In the genomic region with DNA sequence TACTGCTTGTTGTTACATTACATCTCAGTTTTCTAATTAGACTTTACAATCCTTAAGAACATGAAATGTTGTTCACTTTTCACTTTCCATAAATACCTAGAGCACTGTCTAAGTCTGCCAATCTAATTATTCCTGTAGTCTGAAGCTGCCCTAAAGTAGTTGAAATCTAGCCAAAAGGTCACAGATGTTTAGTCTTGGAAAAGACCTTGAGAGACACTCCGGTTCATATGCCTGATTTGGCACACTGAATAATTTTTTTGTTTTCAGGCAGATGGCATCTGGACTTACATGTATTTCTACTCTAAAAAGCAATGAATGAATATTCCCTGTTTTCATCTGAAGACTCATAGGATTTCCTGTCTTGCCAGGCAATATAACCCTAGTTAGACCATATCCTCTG, we compare ENCODE assay signal across 25 cellular contexts.
"Had no signal": no experiment of that assay in that cellular context is flagged by ENCODE, and none has a peak within 500 bp of the region (broad histone marks: within the 10 kb centered on the region; RNA-seq: fewer than 3 reads in every experiment).

No MANE protein-coding gene starts in this region.

- H3K36me3 ChIP-seq: breast epithelium, colonic mucosa, esophagus muscularis mucosa, left ventricle myocardium inferior, sigmoid colon, thoracic aorta, upper lobe of left lung had no signal

- H3K27ac Mint-ChIP-seq: activated naive CD8-positive, alpha-beta T cell treated with anti-CD3 and anti-CD28 coated beads for 36 hours; effector memory CD8-positive, alpha-beta T cell; mesothelial cell of epicardium; natural killer cell; stimulated activated naive B cell treated with anti-CD40 and anti-IgM and Interleukin-4, amounts not matched to agents 10 μg/mL and 1 μg/mL and 100 μg/mL, for 72 hours had no signal

- DNase-seq: activated CD4-positive, alpha-beta T cell treated with anti-CD3 and anti-CD28 coated beads for 4 hours; activated CD4-positive, alpha-beta T cell treated with anti-CD3 and anti-CD28 coated beads, Interleukin-2, amount 50 U/mL, for 48 hours; activated CD4-positive, CD25-positive, alpha-beta regulatory T cell; activated naive CD4-positive, alpha-beta T cell treated with Interleukin-2 at 50 U/mL for 16 hours; activated naive CD8-positive, alpha-beta T cell treated with anti-CD3 and anti-CD28 coated beads for 36 hours; activated T-cell treated with anti-CD3 and anti-CD28 coated beads, Interleukin-2, amount 50 U/mL, for 48 hours; amniotic stem cell; colonic mucosa; dorsolateral prefrontal cortex; effector memory CD8-positive, alpha-beta T cell; head of caudate nucleus; hypothalamus; left ventricle myocardium inferior; natural killer cell; sigmoid colon; stimulated activated CD4-positive, alpha-beta T cell treated with anti-CD3 and anti-CD28 coated beads, Interleukin-15, amount 100 ng/mL, for 24 hours; stimulated activated CD8-positive, alpha-beta memory T cell treated with anti-CD3 and anti-CD28 coated beads, Interleukin-4, amount 100 ng/mL, for 48 hours; stimulated activated naive B cell treated with anti-CD40 and anti-IgM and Interleukin-4, amounts not matched to agents 10 μg/mL and 1 μg/mL and 100 μg/mL, for 72 hours; upper lobe of left lung had no signal

- H3K27ac ChIP-seq: breast epithelium, colonic mucosa, dorsolateral prefrontal cortex, esophagus muscularis mucosa, left ventricle myocardium inferior, sigmoid colon, thoracic aorta, upper lobe of left lung had no signal

- H3K36me3 Mint-ChIP-seq: activated naive CD8-positive, alpha-beta T cell treated with anti-CD3 and anti-CD28 coated beads for 36 hours; natural killer cell; stimulated activated naive B cell treated with anti-CD40 and anti-IgM and Interleukin-4, amounts not matched to agents 10 μg/mL and 1 μg/mL and 100 μg/mL, for 72 hours had no signal

- H3K9me3 ChIP-seq: colonic mucosa, esophagus muscularis mucosa, sigmoid colon, thoracic aorta, upper lobe of left lung had no signal

- ATAC-seq: effector memory CD8-positive, alpha-beta T cell; natural killer cell; stimulated activated naive B cell treated with anti-CD40 and anti-IgM and Interleukin-4, amounts not matched to agents 10 μg/mL and 1 μg/mL and 100 μg/mL, for 72 hours had no signal

- H3K27me3 Mint-ChIP-seq: activated naive CD8-positive, alpha-beta T cell treated with anti-CD3 and anti-CD28 coated beads for 36 hours; central memory CD8-positive, alpha-beta T cell; effector memory CD8-positive, alpha-beta T cell; stimulated activated naive B cell treated with anti-CD40 and anti-IgM and Interleukin-4, amounts not matched to agents 10 μg/mL and 1 μg/mL and 100 μg/mL, for 72 hours had no signal

- H3K4me3 ChIP-seq: breast epithelium, colonic mucosa, dorsolateral prefrontal cortex, esophagus muscularis mucosa, left ventricle myocardium inferior, sigmoid colon, smooth muscle cell, thoracic aorta, upper lobe of left lung had no signal

- H3K4me1 Mint-ChIP-seq: activated naive CD8-positive, alpha-beta T cell treated with anti-CD3 and anti-CD28 coated beads for 36 hours; central memory CD8-positive, alpha-beta T cell; mesothelial cell of epicardium; natural killer cell; stimulated activated naive B cell treated with anti-CD40 and anti-IgM and Interleukin-4, amounts not matched to agents 10 μg/mL and 1 μg/mL and 100 μg/mL, for 72 hours had no signal

- H3K4me3 Mint-ChIP-seq: activated naive CD8-positive, alpha-beta T cell treated with anti-CD3 and anti-CD28 coated beads for 36 hours; central memory CD8-positive, alpha-beta T cell; effector memory CD8-positive, alpha-beta T cell; mesothelial cell of epicardium; natural killer cell; stimulated activated naive B cell treated with anti-CD40 and anti-IgM and Interleukin-4, amounts not matched to agents 10 μg/mL and 1 μg/mL and 100 μg/mL, for 72 hours had no signal

- H3K4me1 ChIP-seq: breast epithelium, colonic mucosa, esophagus muscularis mucosa, left ventricle myocardium inferior, sigmoid colon, upper lobe of left lung had no signal

- H3K9me3 Mint-ChIP-seq: activated naive CD8-positive, alpha-beta T cell treated with anti-CD3 and anti-CD28 coated beads for 36 hours had no signal

- H3K27me3 ChIP-seq: breast epithelium, colonic mucosa, dorsolateral prefrontal cortex, esophagus muscularis mucosa, sigmoid colon, upper lobe of left lung had no signal
